ENCODE assay signal across 1 cellular context in genomic region chr21:42360317-42360716, GRCh38.
TF ChIP-seq lines count a peak whose summit lies in the region.

No MANE protein-coding gene starts in this region.

TF ChIP-seq in GM12878, 131 proteins besides CTCF, POLR2A, EP300 and RAD21:
- TF ChIP-seq ATF2 (IDR thresholded peaks at IDR 0.05; ENCODE audit: low read length) (no peak), MAX (IDR thresholded peaks at IDR 0.05; ENCODE audit: low read depth, low read length) (no peak), SMARCA5 (IDR thresholded peaks at IDR 0.05) (peak; percentile 71; the same call in 1 of the 2 replicates), KLF5 (IDR thresholded peaks at IDR 0.05; ENCODE audit: partially characterized antibody) (no peak), CBX5 (IDR thresholded peaks at IDR 0.05; ENCODE audit: low read depth) (peak; percentile 65; the same call in 1 of the 2 replicates)
